23 cellular contexts compared by ENCODE assay signal in genomic region chr1:165888552-165888920, GRCh38.
"Had no signal": no experiment of that assay in that cellular context is flagged by ENCODE, and none has a peak within 500 bp of the region (broad histone marks: within the 10 kb centered on the region; RNA-seq: fewer than 3 reads in every experiment).

No MANE protein-coding gene starts in this region.

- H3K27me3 ChIP-seq: body of pancreas, spleen, transverse colon, vagina had no signal

- H3K4me3 ChIP-seq: body of pancreas, spleen, transverse colon, vagina had no signal

- H3K27me3 Mint-ChIP-seq: activated CD4-positive, alpha-beta memory T cell treated with anti-CD3 and anti-CD28 coated beads for 36 hours; activated CD8-positive, alpha-beta memory T cell treated with anti-CD3 and anti-CD28 coated beads, Interleukin-2, amount 10 ng/mL, durations not matched to agents 7 days and 5 days; activated naive CD4-positive, alpha-beta T cell treated with anti-CD3 and anti-CD28 coated beads, Interleukin-2, amount 50 U/mL, for 24 hours; dendritic cell treated with granulocyte-macrophage colony-stimulating factor and Interleukin-4, amounts not matched to agents 40 ng/mL and 50 ng/mL, for 4 days; progenitor cell of endocrine pancreas; stimulated activated naive CD8-positive, alpha-beta T cell treated with anti-CD3 and anti-CD28 coated beads, Interleukin-15, Interleukin-2, amounts not matched to agents 100 ng/mL and 50 ng/mL, for 24 hours had no signal

- DNase-seq: activated CD4-positive, alpha-beta memory T cell treated with anti-CD3 and anti-CD28 coated beads for 36 hours; activated CD4-positive, alpha-beta T cell treated with anti-CD3 and anti-CD28 coated beads for 4 hours; activated CD4-positive, CD25-positive, alpha-beta regulatory T cell; activated CD8-positive, alpha-beta memory T cell treated with anti-CD3 and anti-CD28 coated beads, Interleukin-2, amount 10 ng/mL, durations not matched to agents 7 days and 5 days; activated gamma-delta T cell treated with Interleukin-2 at 50 U/mL for 16 hours; activated T-cell treated with anti-CD3 and anti-CD28 coated beads for 4 hours; anterior cingulate cortex; effector CD4-positive, alpha-beta T cell; erythroblast; foreskin melanocyte; naive thymus-derived CD8-positive, alpha-beta T cell; spleen; stimulated activated CD4-positive, alpha-beta T cell treated with anti-CD3 and anti-CD28 coated beads, Interleukin-4, amount 100 ng/mL, for 24 hours; T1000 had no signal

- H3K4me1 Mint-ChIP-seq: activated naive CD4-positive, alpha-beta T cell treated with anti-CD3 and anti-CD28 coated beads, Interleukin-2, amount 50 U/mL, for 24 hours had no signal

- H3K27ac Mint-ChIP-seq: activated CD4-positive, alpha-beta memory T cell treated with anti-CD3 and anti-CD28 coated beads for 36 hours; activated CD8-positive, alpha-beta memory T cell treated with anti-CD3 and anti-CD28 coated beads, Interleukin-2, amount 10 ng/mL, durations not matched to agents 7 days and 5 days; activated naive CD4-positive, alpha-beta T cell treated with anti-CD3 and anti-CD28 coated beads, Interleukin-2, amount 50 U/mL, for 24 hours; dendritic cell treated with granulocyte-macrophage colony-stimulating factor and Interleukin-4, amounts not matched to agents 40 ng/mL and 50 ng/mL, for 4 days; progenitor cell of endocrine pancreas; stimulated activated naive CD8-positive, alpha-beta T cell treated with anti-CD3 and anti-CD28 coated beads, Interleukin-15, Interleukin-2, amounts not matched to agents 100 ng/mL and 50 ng/mL, for 24 hours; T-helper 1 cell treated with Interleukin-12 subunit alpha and Interleukin-12 subunit beta and Interleukin-4 antibody, amounts not matched to agents 30 μg/mL and 1 μg/mL, for 36 hours had no signal

- ATAC-seq: activated CD8-positive, alpha-beta memory T cell treated with anti-CD3 and anti-CD28 coated beads, Interleukin-2, amount 10 ng/mL, durations not matched to agents 7 days and 5 days; naive thymus-derived CD8-positive, alpha-beta T cell had no signal

- H3K9me3 Mint-ChIP-seq: activated CD4-positive, alpha-beta memory T cell treated with anti-CD3 and anti-CD28 coated beads for 36 hours; activated naive CD4-positive, alpha-beta T cell treated with anti-CD3 and anti-CD28 coated beads, Interleukin-2, amount 50 U/mL, for 24 hours; dendritic cell treated with granulocyte-macrophage colony-stimulating factor and Interleukin-4, amounts not matched to agents 40 ng/mL and 50 ng/mL, for 4 days; mesothelial cell of epicardium; naive thymus-derived CD8-positive, alpha-beta T cell; stimulated activated naive CD8-positive, alpha-beta T cell treated with anti-CD3 and anti-CD28 coated beads, Interleukin-15, Interleukin-2, amounts not matched to agents 100 ng/mL and 50 ng/mL, for 24 hours; T-helper 1 cell treated with Interleukin-12 subunit alpha and Interleukin-12 subunit beta and Interleukin-4 antibody, amounts not matched to agents 30 μg/mL and 1 μg/mL, for 36 hours had no signal

- H3K4me3 Mint-ChIP-seq: activated CD4-positive, alpha-beta memory T cell treated with anti-CD3 and anti-CD28 coated beads for 36 hours; activated CD8-positive, alpha-beta memory T cell treated with anti-CD3 and anti-CD28 coated beads, Interleukin-2, amount 10 ng/mL, durations not matched to agents 7 days and 5 days; activated naive CD4-positive, alpha-beta T cell treated with anti-CD3 and anti-CD28 coated beads, Interleukin-2, amount 50 U/mL, for 24 hours; dendritic cell treated with granulocyte-macrophage colony-stimulating factor and Interleukin-4, amounts not matched to agents 40 ng/mL and 50 ng/mL, for 4 days; mesothelial cell of epicardium; naive thymus-derived CD8-positive, alpha-beta T cell; stimulated activated naive CD8-positive, alpha-beta T cell treated with anti-CD3 and anti-CD28 coated beads, Interleukin-15, Interleukin-2, amounts not matched to agents 100 ng/mL and 50 ng/mL, for 24 hours; T-helper 1 cell treated with Interleukin-12 subunit alpha and Interleukin-12 subunit beta and Interleukin-4 antibody, amounts not matched to agents 30 μg/mL and 1 μg/mL, for 36 hours had no signal

- H3K9me3 ChIP-seq: body of pancreas, spleen, transverse colon, vagina had no signal

- H3K4me1 ChIP-seq: vagina had no signal

- H3K27ac ChIP-seq: spleen, transverse colon, vagina had no signal
